30 cellular contexts compared by ENCODE assay signal in genomic region chr15:23854535-23855252, GRCh38.
DNase-seq lines count a peak whose midpoint lies in the region; ATAC-seq, FAIRE-seq and TF ChIP-seq lines count a peak whose summit lies in the region.
"Had no signal": no experiment of that assay in that cellular context is flagged by ENCODE, and none has a peak within 500 bp of the region (broad histone marks: within the 10 kb centered on the region; RNA-seq: fewer than 3 reads in every experiment).

No MANE protein-coding gene starts in this region.

- H3K4me3 ChIP-seq in DND-41 (ENCODE audit: low read depth in 1 of 2, low read length in 2 of 2) (no peak overlapping the region), adipocyte (ENCODE audit: low read length) (peak overlapping the region; percentile 5), kidney (ENCODE audit: low read length in 2 of 2) (no peak overlapping the region)
- H3K4me3 ChIP-seq: dorsolateral prefrontal cortex, spleen had no signal

- H3K4me2 ChIP-seq in DND-41 (ENCODE audit: insufficient read depth, low read length), result no peak overlapping the region

- no peaks in the 10 kb centered on the region for H3K36me3 ChIP-seq in DND-41 (ENCODE audit: insufficient read depth, low read length)
- H3K36me3 ChIP-seq in adipocyte (ENCODE audit: control insufficient read depth, insufficient read depth, low read length, severe bottlenecking), result no peaks in the 10 kb centered on the region
- H3K36me3 ChIP-seq in kidney (ENCODE audit: control insufficient read depth in 1 of 2, insufficient read depth in 2 of 2, low read length in 2 of 2), result no peaks in the 10 kb centered on the region
- H3K36me3 ChIP-seq: brain microvascular endothelial cell, spleen had no signal

- peaks cover 58% of the 10 kb centered on the region for H3K4me1 Mint-ChIP-seq in nephron
- H3K4me1 Mint-ChIP-seq: activated CD4-positive, alpha-beta T cell treated with anti-CD3 and anti-CD28 coated beads, Interleukin-2, amount 10 ng/mL, durations not matched to agents 7 days and 5 days; activated naive CD8-positive, alpha-beta T cell treated with anti-CD3 and anti-CD28 coated beads, Interleukin-2, amount 50 U/mL, for 24 hours; naive thymus-derived CD8-positive, alpha-beta T cell had no signal

- TF ChIP-seq CTCF in DND-41 (IDR thresholded peaks at IDR 0.05; ENCODE audit: borderline replicate concordance, extremely low read depth, low read length, poor library complexity, severe bottlenecking), result peak; percentile 33
- TF ChIP-seq CTCF in nephron (IDR thresholded peaks at IDR 0.05; ENCODE audit: unreplicated experiment in 3 of 3), result no peak
- TF ChIP-seq CTCF in kidney (IDR thresholded peaks at IDR 0.05; ENCODE audit: borderline replicate concordance, extremely low read depth, insufficient read depth), result no peak

- peak overlapping the region in 1 of 3 experiments; percentile 4 for H3K4me3 Mint-ChIP-seq in nephron
- H3K4me3 Mint-ChIP-seq: activated CD4-positive, alpha-beta T cell treated with anti-CD3 and anti-CD28 coated beads, Interleukin-2, amount 10 ng/mL, durations not matched to agents 7 days and 5 days; activated naive CD8-positive, alpha-beta T cell treated with anti-CD3 and anti-CD28 coated beads, Interleukin-2, amount 50 U/mL, for 24 hours; activated T-cell treated with anti-CD3 and anti-CD28 coated beads, Interleukin-2, amount 50 U/mL, for 24 hours; naive thymus-derived CD8-positive, alpha-beta T cell; T-helper 2 cell treated with Interferon-gamma antibody and Interleukin-4, amounts not matched to agents 5 μg/mL and 100 μg/mL, for 36 hours; type B pancreatic cell had no signal

- H3K79me2 ChIP-seq in DND-41 (ENCODE audit: insufficient read depth, low read length), result no peaks in the 10 kb centered on the region
- H3K79me2 ChIP-seq: parathyroid adenoma had no signal

- FAIRE-seq in kidney (lab: Jason Lieb, UNC), result no peak
- FAIRE-seq: endothelial cell of umbilical vein, GM18507, HTR-8/SVneo, islet of Langerhans had no signal

- H3K27ac ChIP-seq in DND-41 (ENCODE audit: low read length) (no peak overlapping the region), kidney (ENCODE audit: low read depth in 2 of 2, low read length in 2 of 2) (no peak overlapping the region)
- H3K27ac ChIP-seq: brain microvascular endothelial cell, C4-2B, dorsolateral prefrontal cortex, parathyroid adenoma had no signal

- no peaks in the 10 kb centered on the region for H3K9me3 Mint-ChIP-seq in nephron
- H3K9me3 Mint-ChIP-seq: activated naive CD8-positive, alpha-beta T cell treated with anti-CD3 and anti-CD28 coated beads, Interleukin-2, amount 50 U/mL, for 24 hours; type B pancreatic cell had no signal

- intact Hi-C loops in kidney (cut with DNase I), result no loop called here

- H3K4me1 ChIP-seq in DND-41 (ENCODE audit: insufficient read depth, low read length) (peaks cover 9% of the 10 kb centered on the region; the same call in 1 of the 2 replicates), adipocyte (ENCODE audit: control insufficient read depth, insufficient read depth, low read length) (peaks cover 40% of the 10 kb centered on the region), kidney (ENCODE audit: control insufficient read depth in 1 of 2, insufficient read depth in 1 of 2, low read depth in 1 of 2, low read length in 2 of 2) (no peaks in the 10 kb centered on the region)
- H3K4me1 ChIP-seq: Caco-2, parathyroid adenoma, spleen had no signal

- H2AFZ ChIP-seq in DND-41 (ENCODE audit: low read depth, low read length), result no peak overlapping the region
- H2AFZ ChIP-seq: parathyroid adenoma had no signal

- no peaks in the 10 kb centered on the region for H3K9me3 ChIP-seq in DND-41 (ENCODE audit: insufficient read depth, low read length, severe bottlenecking)
- no peaks in the 10 kb centered on the region for H3K9me3 ChIP-seq in adipocyte (ENCODE audit: control insufficient read depth, low read length)
- H3K9me3 ChIP-seq in kidney (ENCODE audit: control insufficient read depth in 1 of 2, low read length in 2 of 2), result peaks cover 0 to 2% of the 10 kb centered on the region in 2 donors
- H3K9me3 ChIP-seq: Caco-2 had no signal

- no peaks in the 10 kb centered on the region for H3K27me3 Mint-ChIP-seq in nephron (ENCODE audit: low read depth)
- H3K27me3 Mint-ChIP-seq: activated CD4-positive, alpha-beta T cell treated with anti-CD3 and anti-CD28 coated beads, Interleukin-2, amount 10 ng/mL, durations not matched to agents 7 days and 5 days; type B pancreatic cell had no signal

- H4K20me1 ChIP-seq in DND-41 (ENCODE audit: insufficient read depth, low read length), result no peaks in the 10 kb centered on the region

- peak; percentile 69 for ATAC-seq in DND-41 (ENCODE audit: insufficient read depth, low read depth)
- ATAC-seq: activated naive CD8-positive, alpha-beta T cell treated with anti-CD3 and anti-CD28 coated beads, Interleukin-2, amount 50 U/mL, for 24 hours; naive thymus-derived CD8-positive, alpha-beta T cell had no signal

- H3K36me3 Mint-ChIP-seq in nephron (ENCODE audit: low read depth), result no peaks in the 10 kb centered on the region
- H3K36me3 Mint-ChIP-seq: naive thymus-derived CD8-positive, alpha-beta T cell; type B pancreatic cell had no signal

- no peaks in the 10 kb centered on the region for H3K27me3 ChIP-seq in DND-41 (ENCODE audit: insufficient read depth, low read length, poor library complexity)
- peaks cover 18% of the 10 kb centered on the region for H3K27me3 ChIP-seq in adipocyte (replicated peaks; ENCODE audit: control insufficient read depth, insufficient read depth, low read length)
- H3K27me3 ChIP-seq: brain microvascular endothelial cell had no signal

- no peak overlapping the region for H3K9ac ChIP-seq in DND-41 (ENCODE audit: low read depth, low read length)
- peak overlapping the region; percentile 27 for H3K9ac ChIP-seq in adipocyte (ENCODE audit: low read length)
- no peak overlapping the region for H3K9ac ChIP-seq in kidney (ENCODE audit: low read length in 2 of 2)
- H3K9ac ChIP-seq: parathyroid adenoma had no signal

- DNase-seq in DND-41, result peak; percentile 32
- DNase-seq in MV-4-11 (lab: John Stamatoyannopoulos, UW), result peak; percentile 5
- DNase-seq in adipocyte (ENCODE audit: low read depth), result no peak
- no peak for DNase-seq in stimulated activated naive CD4-positive, alpha-beta T cell (lab: John Stamatoyannopoulos, UW)
- DNase-seq in stimulated activated CD4-positive, alpha-beta T cell treated with anti-CD3 and anti-CD28 coated beads, Interleukin-12 subunit alpha, Interleukin-12 subunit beta, amount 100 ng/mL, for 4 hours, result no peak
- no peak for DNase-seq in kidney
- no peak for DNase-seq in AG08396 (ENCODE audit: low spot score)
- DNase-seq: activated CD4-positive, alpha-beta T cell treated with anti-CD3 and anti-CD28 coated beads, Interleukin-2, amount 10 ng/mL, durations not matched to agents 7 days and 5 days; activated naive CD8-positive, alpha-beta T cell treated with anti-CD3 and anti-CD28 coated beads, Interleukin-2, amount 50 U/mL, for 24 hours; activated T-cell treated with anti-CD3 and anti-CD28 coated beads, Interleukin-2, amount 50 U/mL, for 24 hours; brain microvascular endothelial cell; Caco-2; DMS79; dorsolateral prefrontal cortex; hypothalamus; Karpas-422; naive thymus-derived CD8-positive, alpha-beta T cell; NCI-H187 treated with DMSO at 0.1 percent for 48 hours; NCI-H226; spleen; stimulated activated CD4-positive, alpha-beta T cell treated with anti-CD3 and anti-CD28 coated beads, Interleukin-2, amount 100 ng/mL, for 48 hours had no signal

- H3K27ac Mint-ChIP-seq in nephron, result peak overlapping the region; percentile 62 to 68 (median 62)
- H3K27ac Mint-ChIP-seq: activated CD4-positive, alpha-beta T cell treated with anti-CD3 and anti-CD28 coated beads, Interleukin-2, amount 10 ng/mL, durations not matched to agents 7 days and 5 days; activated naive CD8-positive, alpha-beta T cell treated with anti-CD3 and anti-CD28 coated beads, Interleukin-2, amount 50 U/mL, for 24 hours; activated T-cell treated with anti-CD3 and anti-CD28 coated beads, Interleukin-2, amount 50 U/mL, for 24 hours; naive thymus-derived CD8-positive, alpha-beta T cell; T-helper 2 cell treated with Interferon-gamma antibody and Interleukin-4, amounts not matched to agents 5 μg/mL and 100 μg/mL, for 36 hours; type B pancreatic cell had no signal

Comparison
In these comparisons a context has a peak if more than half of its experiments do, and no peak if none do; other contexts are left out.
1. DNase-seq: peak in DND-41 (single experiment) and MV-4-11 (single experiment); none in adipocyte (single experiment), stimulated activated naive CD4-positive, alpha-beta T cell (0 of 6), stimulated activated CD4-positive, alpha-beta T cell treated with anti-CD3 and anti-CD28 coated beads, Interleukin-12 subunit alpha, Interleukin-12 subunit beta, amount 100 ng/mL, for 4 hours (single experiment), kidney (single experiment) and AG08396 (single experiment).